ENCODE assay signal across 1 cellular context in the genomic region with DNA sequence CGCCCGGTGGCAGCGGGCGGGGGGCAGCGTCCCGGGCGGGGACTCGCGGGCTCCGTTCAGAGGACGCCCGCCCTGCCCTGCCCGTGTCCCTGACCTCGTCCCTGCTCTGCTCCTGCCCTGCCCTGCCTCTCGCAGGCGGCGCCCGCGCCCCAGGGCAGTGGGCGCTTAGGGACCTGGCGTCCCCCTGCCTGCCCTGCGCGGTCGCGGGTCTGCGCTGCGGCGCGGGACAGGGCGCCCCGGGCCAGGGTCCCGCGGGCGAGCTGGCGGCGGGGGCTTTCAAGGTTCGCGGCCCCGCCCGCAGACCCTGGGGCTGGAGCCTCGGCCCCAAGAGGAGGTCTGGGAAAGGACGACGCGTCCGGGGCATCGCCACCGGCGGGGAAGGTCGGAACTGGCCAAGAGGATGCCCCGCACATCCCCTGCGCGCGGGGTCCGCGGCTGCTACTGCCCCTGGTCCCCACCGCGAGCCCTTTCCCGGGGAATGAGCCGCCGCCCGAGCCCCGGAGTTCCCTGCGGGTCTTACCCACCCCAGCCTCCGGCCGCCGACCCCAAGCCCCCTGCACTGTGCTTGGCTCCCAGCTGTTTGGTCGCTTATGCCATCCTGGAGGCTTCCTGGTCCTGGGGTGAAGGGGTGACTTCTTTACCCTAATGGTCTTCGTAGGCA.
TF ChIP-seq lines count a peak whose summit lies in the region.

No MANE protein-coding gene starts in this region.

TF ChIP-seq in HepG2, 621 proteins besides CTCF, POLR2A, EP300 and RAD21 (continued from another document and continues in another):
- TF ChIP-seq, protein P1, sequence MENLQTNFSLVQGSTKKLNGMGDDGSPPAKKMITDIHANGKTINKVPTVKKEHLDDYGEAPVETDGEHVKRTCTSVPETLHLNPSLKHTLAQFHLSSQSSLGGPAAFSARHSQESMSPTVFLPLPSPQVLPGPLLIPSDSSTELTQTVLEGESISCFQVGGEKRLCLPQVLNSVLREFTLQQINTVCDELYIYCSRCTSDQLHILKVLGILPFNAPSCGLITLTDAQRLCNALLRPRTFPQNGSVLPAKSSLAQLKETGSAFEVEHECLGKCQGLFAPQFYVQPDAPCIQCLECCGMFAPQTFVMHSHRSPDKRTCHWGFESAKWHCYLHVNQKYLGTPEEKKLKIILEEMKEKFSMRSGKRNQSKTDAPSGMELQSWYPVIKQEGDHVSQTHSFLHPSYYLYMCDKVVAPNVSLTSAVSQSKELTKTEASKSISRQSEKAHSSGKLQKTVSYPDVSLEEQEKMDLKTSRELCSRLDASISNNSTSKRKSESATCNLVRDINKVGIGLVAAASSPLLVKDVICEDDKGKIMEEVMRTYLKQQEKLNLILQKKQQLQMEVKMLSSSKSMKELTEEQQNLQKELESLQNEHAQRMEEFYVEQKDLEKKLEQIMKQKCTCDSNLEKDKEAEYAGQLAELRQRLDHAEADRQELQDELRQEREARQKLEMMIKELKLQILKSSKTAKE (CRISPR knock-in tag; IDR thresholded peaks at IDR 0.05; ENCODE audit: borderline replicate concordance) = no peak
- TF ChIP-seq, protein P2, sequence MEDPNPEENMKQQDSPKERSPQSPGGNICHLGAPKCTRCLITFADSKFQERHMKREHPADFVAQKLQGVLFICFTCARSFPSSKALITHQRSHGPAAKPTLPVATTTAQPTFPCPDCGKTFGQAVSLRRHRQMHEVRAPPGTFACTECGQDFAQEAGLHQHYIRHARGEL (CRISPR knock-in tag; IDR thresholded peaks at IDR 0.05) = no peak
- no peak for TF ChIP-seq TARDBP (CRISPR knock-in tag; IDR thresholded peaks at IDR 0.05)
- peak; percentile 35; the same call in 1 of the 2 replicates for TF ChIP-seq MTA1 (CRISPR knock-in tag; IDR thresholded peaks at IDR 0.05; ENCODE audit: borderline replicate concordance)
- no peak for TF ChIP-seq PAX8 (CRISPR knock-in tag; IDR thresholded peaks at IDR 0.05; ENCODE audit: borderline replicate concordance)
- TF ChIP-seq NRL (CRISPR knock-in tag; IDR thresholded peaks at IDR 0.05; ENCODE audit: borderline replicate concordance) = no peak
- TF ChIP-seq CHD2 (IDR thresholded peaks at IDR 0.05; ENCODE audit: low read depth, low read length) = no peak
- TF ChIP-seq ZNF441 (CRISPR knock-in tag; IDR thresholded peaks at IDR 0.05; ENCODE audit: borderline replicate concordance) = no peak
- TF ChIP-seq FOSL1 (CRISPR knock-in tag; IDR thresholded peaks at IDR 0.05; ENCODE audit: borderline replicate concordance) = no peak
- TF ChIP-seq, protein P3, sequence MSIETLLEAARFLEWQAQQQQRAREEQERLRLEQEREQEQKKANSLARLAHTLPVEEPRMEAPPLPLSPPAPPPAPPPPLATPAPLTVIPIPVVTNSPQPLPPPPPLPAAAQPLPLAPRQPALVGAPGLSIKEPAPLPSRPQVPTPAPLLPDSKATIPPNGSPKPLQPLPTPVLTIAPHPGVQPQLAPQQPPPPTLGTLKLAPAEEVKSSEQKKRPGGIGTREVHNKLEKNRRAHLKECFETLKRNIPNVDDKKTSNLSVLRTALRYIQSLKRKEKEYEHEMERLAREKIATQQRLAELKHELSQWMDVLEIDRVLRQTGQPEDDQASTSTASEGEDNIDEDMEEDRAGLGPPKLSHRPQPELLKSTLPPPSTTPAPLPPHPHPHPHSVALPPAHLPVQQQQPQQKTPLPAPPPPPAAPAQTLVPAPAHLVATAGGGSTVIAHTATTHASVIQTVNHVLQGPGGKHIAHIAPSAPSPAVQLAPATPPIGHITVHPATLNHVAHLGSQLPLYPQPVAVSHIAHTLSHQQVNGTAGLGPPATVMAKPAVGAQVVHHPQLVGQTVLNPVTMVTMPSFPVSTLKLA (IDR thresholded peaks at IDR 0.05) = no peak
- TF ChIP-seq, protein P4, sequence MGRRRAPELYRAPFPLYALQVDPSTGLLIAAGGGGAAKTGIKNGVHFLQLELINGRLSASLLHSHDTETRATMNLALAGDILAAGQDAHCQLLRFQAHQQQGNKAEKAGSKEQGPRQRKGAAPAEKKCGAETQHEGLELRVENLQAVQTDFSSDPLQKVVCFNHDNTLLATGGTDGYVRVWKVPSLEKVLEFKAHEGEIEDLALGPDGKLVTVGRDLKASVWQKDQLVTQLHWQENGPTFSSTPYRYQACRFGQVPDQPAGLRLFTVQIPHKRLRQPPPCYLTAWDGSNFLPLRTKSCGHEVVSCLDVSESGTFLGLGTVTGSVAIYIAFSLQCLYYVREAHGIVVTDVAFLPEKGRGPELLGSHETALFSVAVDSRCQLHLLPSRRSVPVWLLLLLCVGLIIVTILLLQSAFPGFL (CRISPR knock-in tag; IDR thresholded peaks at IDR 0.05) = no peak
- no peak for TF ChIP-seq ATAD3A (CRISPR knock-in tag; IDR thresholded peaks at IDR 0.05)
- TF ChIP-seq, protein P5, sequence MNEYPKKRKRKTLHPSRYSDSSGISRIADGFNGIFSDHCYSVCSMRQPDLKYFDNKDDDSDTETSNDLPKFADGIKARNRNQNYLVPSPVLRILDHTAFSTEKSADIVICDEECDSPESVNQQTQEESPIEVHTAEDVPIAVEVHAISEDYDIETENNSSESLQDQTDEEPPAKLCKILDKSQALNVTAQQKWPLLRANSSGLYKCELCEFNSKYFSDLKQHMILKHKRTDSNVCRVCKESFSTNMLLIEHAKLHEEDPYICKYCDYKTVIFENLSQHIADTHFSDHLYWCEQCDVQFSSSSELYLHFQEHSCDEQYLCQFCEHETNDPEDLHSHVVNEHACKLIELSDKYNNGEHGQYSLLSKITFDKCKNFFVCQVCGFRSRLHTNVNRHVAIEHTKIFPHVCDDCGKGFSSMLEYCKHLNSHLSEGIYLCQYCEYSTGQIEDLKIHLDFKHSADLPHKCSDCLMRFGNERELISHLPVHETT (CRISPR knock-in tag; conservative IDR thresholded peaks at IDR 0.05) = 0 out of 2 replicates have a peak, but pooled peaks have one; percentile 46
- TF ChIP-seq FOXM1 (CRISPR knock-in tag; IDR thresholded peaks at IDR 0.05) = no peak
- no peak for TF ChIP-seq ZFY (CRISPR knock-in tag; IDR thresholded peaks at IDR 0.05)
- TF ChIP-seq KLF9 (CRISPR knock-in tag; IDR thresholded peaks at IDR 0.05; ENCODE audit: low read depth) = no peak
- no peak for TF ChIP-seq NFIB (CRISPR knock-in tag; IDR thresholded peaks at IDR 0.05; ENCODE audit: borderline replicate concordance)
- no peak for TF ChIP-seq NFYB (CRISPR knock-in tag; IDR thresholded peaks at IDR 0.05)
- TF ChIP-seq, protein P6, sequence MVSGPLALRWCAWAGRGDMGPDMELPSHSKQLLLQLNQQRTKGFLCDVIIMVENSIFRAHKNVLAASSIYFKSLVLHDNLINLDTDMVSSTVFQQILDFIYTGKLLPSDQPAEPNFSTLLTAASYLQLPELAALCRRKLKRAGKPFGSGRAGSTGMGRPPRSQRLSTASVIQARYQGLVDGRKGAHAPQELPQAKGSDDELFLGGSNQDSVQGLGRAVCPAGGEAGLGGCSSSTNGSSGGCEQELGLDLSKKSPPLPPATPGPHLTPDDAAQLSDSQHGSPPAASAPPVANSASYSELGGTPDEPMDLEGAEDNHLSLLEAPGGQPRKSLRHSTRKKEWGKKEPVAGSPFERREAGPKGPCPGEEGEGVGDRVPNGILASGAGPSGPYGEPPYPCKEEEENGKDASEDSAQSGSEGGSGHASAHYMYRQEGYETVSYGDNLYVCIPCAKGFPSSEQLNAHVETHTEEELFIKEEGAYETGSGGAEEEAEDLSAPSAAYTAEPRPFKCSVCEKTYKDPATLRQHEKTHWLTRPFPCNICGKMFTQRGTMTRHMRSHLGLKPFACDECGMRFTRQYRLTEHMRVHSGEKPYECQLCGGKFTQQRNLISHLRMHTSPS (CRISPR knock-in tag; IDR thresholded peaks at IDR 0.05; ENCODE audit: low read depth) = peak; percentile 66; the same call in 1 of the 2 replicates
- TF ChIP-seq DR1 (CRISPR knock-in tag; IDR thresholded peaks at IDR 0.05) = no peak
- TF ChIP-seq ZNF766 (CRISPR knock-in tag; IDR thresholded peaks at IDR 0.05; ENCODE audit: borderline replicate concordance) = no peak
- TF ChIP-seq, protein P7, sequence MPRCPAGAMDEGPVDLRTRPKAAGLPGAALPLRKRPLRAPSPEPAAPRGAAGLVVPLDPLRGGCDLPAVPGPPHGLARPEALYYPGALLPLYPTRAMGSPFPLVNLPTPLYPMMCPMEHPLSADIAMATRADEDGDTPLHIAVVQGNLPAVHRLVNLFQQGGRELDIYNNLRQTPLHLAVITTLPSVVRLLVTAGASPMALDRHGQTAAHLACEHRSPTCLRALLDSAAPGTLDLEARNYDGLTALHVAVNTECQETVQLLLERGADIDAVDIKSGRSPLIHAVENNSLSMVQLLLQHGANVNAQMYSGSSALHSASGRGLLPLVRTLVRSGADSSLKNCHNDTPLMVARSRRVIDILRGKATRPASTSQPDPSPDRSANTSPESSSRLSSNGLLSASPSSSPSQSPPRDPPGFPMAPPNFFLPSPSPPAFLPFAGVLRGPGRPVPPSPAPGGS (CRISPR knock-in tag; IDR thresholded peaks at IDR 0.05) = peak; percentile 75; the same call in 1 of the 2 replicates
- TF ChIP-seq ASH2L (IDR thresholded peaks at IDR 0.05; ENCODE audit: insufficient read length, low read depth, low read length) = peak; percentile 49
- TF ChIP-seq RBM22 (optimal IDR thresholded peaks at IDR 0.05; ENCODE audit: low read length) = no peak
- 0 out of 2 replicates have a peak, but pooled peaks have one; percentile 12 for TF ChIP-seq RXRB (CRISPR knock-in tag; IDR thresholded peaks at IDR 0.05; ENCODE audit: borderline replicate concordance)
- TF ChIP-seq NR2F6 (IDR thresholded peaks at IDR 0.05) = no peak
- TF ChIP-seq NR2F6 (CRISPR knock-in tag; IDR thresholded peaks at IDR 0.05) = peak; percentile 42
- no peak; the same call in 1 of the 2 replicates for TF ChIP-seq SAFB2 (CRISPR knock-in tag; IDR thresholded peaks at IDR 0.05; ENCODE audit: borderline replicate concordance, low read depth)
- TF ChIP-seq ZNF546 (CRISPR knock-in tag; conservative IDR thresholded peaks at IDR 0.05) = no peak
- TF ChIP-seq, protein P8, sequence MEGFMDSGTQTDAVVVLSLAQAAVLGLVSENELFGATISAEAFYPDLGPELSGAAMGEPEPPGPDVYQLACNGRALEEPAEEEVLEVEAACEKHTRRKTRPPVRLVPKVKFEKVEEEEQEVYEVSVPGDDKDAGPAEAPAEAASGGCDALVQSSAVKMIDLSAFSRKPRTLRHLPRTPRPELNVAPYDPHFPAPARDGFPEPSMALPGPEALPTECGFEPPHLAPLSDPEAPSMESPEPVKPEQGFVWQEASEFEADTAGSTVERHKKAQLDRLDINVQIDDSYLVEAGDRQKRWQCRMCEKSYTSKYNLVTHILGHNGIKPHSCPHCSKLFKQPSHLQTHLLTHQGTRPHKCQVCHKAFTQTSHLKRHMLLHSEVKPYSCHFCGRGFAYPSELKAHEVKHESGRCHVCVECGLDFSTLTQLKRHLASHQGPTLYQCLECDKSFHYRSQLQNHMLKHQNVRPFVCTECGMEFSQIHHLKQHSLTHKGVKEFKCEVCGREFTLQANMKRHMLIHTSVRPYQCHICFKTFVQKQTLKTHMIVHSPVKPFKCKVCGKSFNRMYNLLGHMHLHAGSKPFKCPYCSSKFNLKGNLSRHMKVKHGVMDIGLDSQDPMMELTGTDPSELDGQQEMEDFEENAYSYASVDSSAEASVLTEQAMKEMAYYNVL (CRISPR knock-in tag; IDR thresholded peaks at IDR 0.05; ENCODE audit: borderline replicate concordance) = no peak
- TF ChIP-seq TBP (CRISPR knock-in tag; IDR thresholded peaks at IDR 0.05) = no peak
- no peak for TF ChIP-seq DMAP1 (CRISPR knock-in tag; IDR thresholded peaks at IDR 0.05)
- 0 out of 2 replicates have a peak, but pooled peaks have one; percentile 32 for TF ChIP-seq ARNT2 (CRISPR knock-in tag; IDR thresholded peaks at IDR 0.05; ENCODE audit: low read depth)
- TF ChIP-seq, protein P9, sequence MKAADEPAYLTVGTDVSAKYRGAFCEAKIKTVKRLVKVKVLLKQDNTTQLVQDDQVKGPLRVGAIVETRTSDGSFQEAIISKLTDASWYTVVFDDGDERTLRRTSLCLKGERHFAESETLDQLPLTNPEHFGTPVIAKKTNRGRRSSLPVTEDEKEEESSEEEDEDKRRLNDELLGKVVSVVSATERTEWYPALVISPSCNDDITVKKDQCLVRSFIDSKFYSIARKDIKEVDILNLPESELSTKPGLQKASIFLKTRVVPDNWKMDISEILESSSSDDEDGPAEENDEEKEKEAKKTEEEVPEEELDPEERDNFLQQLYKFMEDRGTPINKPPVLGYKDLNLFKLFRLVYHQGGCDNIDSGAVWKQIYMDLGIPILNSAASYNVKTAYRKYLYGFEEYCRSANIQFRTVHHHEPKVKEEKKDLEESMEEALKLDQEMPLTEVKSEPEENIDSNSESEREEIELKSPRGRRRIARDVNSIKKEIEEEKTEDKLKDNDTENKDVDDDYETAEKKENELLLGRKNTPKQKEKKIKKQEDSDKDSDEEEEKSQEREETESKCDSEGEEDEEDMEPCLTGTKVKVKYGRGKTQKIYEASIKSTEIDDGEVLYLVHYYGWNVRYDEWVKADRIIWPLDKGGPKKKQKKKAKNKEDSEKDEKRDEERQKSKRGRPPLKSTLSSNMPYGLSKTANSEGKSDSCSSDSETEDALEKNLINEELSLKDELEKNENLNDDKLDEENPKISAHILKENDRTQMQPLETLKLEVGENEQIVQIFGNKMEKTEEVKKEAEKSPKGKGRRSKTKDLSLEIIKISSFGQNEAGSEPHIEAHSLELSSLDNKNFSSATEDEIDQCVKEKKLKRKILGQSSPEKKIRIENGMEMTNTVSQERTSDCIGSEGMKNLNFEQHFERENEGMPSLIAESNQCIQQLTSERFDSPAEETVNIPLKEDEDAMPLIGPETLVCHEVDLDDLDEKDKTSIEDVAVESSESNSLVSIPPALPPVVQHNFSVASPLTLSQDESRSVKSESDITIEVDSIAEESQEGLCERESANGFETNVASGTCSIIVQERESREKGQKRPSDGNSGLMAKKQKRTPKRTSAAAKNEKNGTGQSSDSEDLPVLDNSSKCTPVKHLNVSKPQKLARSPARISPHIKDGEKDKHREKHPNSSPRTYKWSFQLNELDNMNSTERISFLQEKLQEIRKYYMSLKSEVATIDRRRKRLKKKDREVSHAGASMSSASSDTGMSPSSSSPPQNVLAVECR (CRISPR knock-in tag; IDR thresholded peaks at IDR 0.05; ENCODE audit: borderline replicate concordance) = 0 out of 2 replicates have a peak, but pooled peaks have one; percentile 15
- TF ChIP-seq, protein P10, sequence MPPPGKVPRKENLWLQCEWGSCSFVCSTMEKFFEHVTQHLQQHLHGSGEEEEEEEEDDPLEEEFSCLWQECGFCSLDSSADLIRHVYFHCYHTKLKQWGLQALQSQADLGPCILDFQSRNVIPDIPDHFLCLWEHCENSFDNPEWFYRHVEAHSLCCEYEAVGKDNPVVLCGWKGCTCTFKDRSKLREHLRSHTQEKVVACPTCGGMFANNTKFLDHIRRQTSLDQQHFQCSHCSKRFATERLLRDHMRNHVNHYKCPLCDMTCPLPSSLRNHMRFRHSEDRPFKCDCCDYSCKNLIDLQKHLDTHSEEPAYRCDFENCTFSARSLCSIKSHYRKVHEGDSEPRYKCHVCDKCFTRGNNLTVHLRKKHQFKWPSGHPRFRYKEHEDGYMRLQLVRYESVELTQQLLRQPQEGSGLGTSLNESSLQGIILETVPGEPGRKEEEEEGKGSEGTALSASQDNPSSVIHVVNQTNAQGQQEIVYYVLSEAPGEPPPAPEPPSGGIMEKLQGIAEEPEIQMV (CRISPR knock-in tag; IDR thresholded peaks at IDR 0.05; ENCODE audit: low read depth) = no peak
- TF ChIP-seq SAP130 (CRISPR knock-in tag; IDR thresholded peaks at IDR 0.05; ENCODE audit: low read depth) = no peak; the same call in 1 of the 2 replicates
